ENCODE assay signal across 16 cellular contexts in genomic region chr2:49360051-49360767, GRCh38.
DNase-seq lines count a peak whose midpoint lies in the region; ATAC-seq and TF ChIP-seq lines count a peak whose summit lies in the region.
"Had no signal": no experiment of that assay in that cellular context is flagged by ENCODE, and none has a peak within 500 bp of the region (broad histone marks: within the 10 kb centered on the region; RNA-seq: fewer than 3 reads in every experiment).

No MANE protein-coding gene starts in this region.

- no peak overlapping the region for H3K9ac ChIP-seq in SK-N-MC (ENCODE audit: insufficient read length)
- no peak overlapping the region for H3K9ac ChIP-seq in iPS-20b (ENCODE audit: low read depth, low read length)
- H3K9ac ChIP-seq: KMS-11 had no signal

- ATAC-seq in GM21447 (IDR thresholded peaks at IDR 0.05; ENCODE audit: unreplicated experiment) = no peak
- no peak for ATAC-seq in left lung

- no peak for TF ChIP-seq CTCF in left ventricle myocardium inferior (IDR thresholded peaks at IDR 0.05; ENCODE audit: borderline replicate concordance)
- TF ChIP-seq CTCF in left lung (IDR thresholded peaks at IDR 0.05) = no peak

- H3K27ac ChIP-seq in SK-N-MC = 0 out of 2 replicates have a peak overlapping the region, but pooled peaks have one; percentile 42
- H3K27ac ChIP-seq in iPS-20b (ENCODE audit: low read length) = no peak overlapping the region
- H3K27ac ChIP-seq in left ventricle myocardium inferior (replicated peaks) = no peak overlapping the region
- H3K27ac ChIP-seq in left lung = no peak overlapping the region
- H3K27ac ChIP-seq: KMS-11 had no signal

- peak overlapping the region; percentile 37 for H3K4me3 ChIP-seq in SK-N-MC
- peak overlapping the region; percentile 25; the same call in 1 of the 2 replicates for H3K4me3 ChIP-seq in iPS-20b (ENCODE audit: low read length)
- H3K4me3 ChIP-seq in left ventricle myocardium inferior = no peak overlapping the region
- H3K4me3 ChIP-seq in left lung = no peak overlapping the region

- H3K4me1 ChIP-seq in iPS-20b (ENCODE audit: insufficient read depth, low read length) (peaks cover 8% of the 10 kb centered on the region; the same call in 1 of the 2 replicates), left ventricle myocardium inferior (no peaks in the 10 kb centered on the region), left lung (no peaks in the 10 kb centered on the region)

- no peaks in the 10 kb centered on the region for H3K9me3 ChIP-seq in SK-N-MC (ENCODE audit: low read depth, low read length)
- H3K9me3 ChIP-seq in iPS-20b (ENCODE audit: insufficient read depth, low read depth, low read length) = no peaks in the 10 kb centered on the region
- peaks cover 10% of the 10 kb centered on the region for H3K9me3 ChIP-seq in left ventricle myocardium inferior (replicated peaks)
- H3K9me3 ChIP-seq in left lung = peaks cover 0 to 6% of the 10 kb centered on the region in 2 donors

- DNase-seq in G401 (ENCODE audit: low spot score) = peak; percentile 16
- peak; percentile 21 for DNase-seq in NCI-H146 (lab: John Stamatoyannopoulos, UW)
- DNase-seq in SK-N-MC (ENCODE audit: low read depth, low spot score) = peak; percentile 42
- DNase-seq in left ventricle myocardium inferior = no peak
- DNase-seq in left lung = no peak
- DNase-seq: CD8-positive, alpha-beta memory T cell; DMS 273 treated with DMSO at 0.1 percent for 48 hours; NCI-H1092 treated with DMSO at 0.1 percent for 48 hours; NCI-H2029 treated with DMSO at 0.1 percent for 48 hours; NCI-H2227 treated with DMSO at 0.1 percent for 48 hours; NCI-H526 treated with DMSO at 0.1 percent for 48 hours; SHP77; SW 1271 had no signal

- no peaks in the 10 kb centered on the region for H3K36me3 ChIP-seq in SK-N-MC (ENCODE audit: insufficient read depth, low read length)
- no peaks in the 10 kb centered on the region for H3K36me3 ChIP-seq in iPS-20b (ENCODE audit: insufficient read depth, low read depth, low read length)
- H3K36me3 ChIP-seq in left ventricle myocardium inferior = no peaks in the 10 kb centered on the region
- H3K36me3 ChIP-seq in left lung = no peaks in the 10 kb centered on the region

- no peaks in the 10 kb centered on the region for H3K27me3 ChIP-seq in iPS-20b (ENCODE audit: insufficient read depth, low read length)
- H3K27me3 ChIP-seq in left ventricle myocardium inferior (ENCODE audit: low read depth) = no peaks in the 10 kb centered on the region
- no peaks in the 10 kb centered on the region for H3K27me3 ChIP-seq in left lung

- in situ Hi-C loops in G401 (cut with HindIII; ENCODE audit: low sequenced_read_pairs) = no loop called here

- intact Hi-C loops in left ventricle myocardium inferior (cut with micrococcal nuclease) (no loop called here), left lung (cut with DNase I) (no loop called here)

Comparison
In these comparisons a context has a peak if more than half of its experiments do, and no peak if none do; other contexts are left out.
1. DNase-seq: peak in G401 (single experiment), NCI-H146 (single experiment) and SK-N-MC (single experiment); none in left ventricle myocardium inferior (single experiment) and left lung (0 of 2).
2. H3K4me3 ChIP-seq: peak in SK-N-MC (single experiment) and iPS-20b (single experiment); none in left ventricle myocardium inferior (single experiment) and left lung (0 of 2).